1 cellular context compared by ENCODE assay signal in the genomic region with DNA sequence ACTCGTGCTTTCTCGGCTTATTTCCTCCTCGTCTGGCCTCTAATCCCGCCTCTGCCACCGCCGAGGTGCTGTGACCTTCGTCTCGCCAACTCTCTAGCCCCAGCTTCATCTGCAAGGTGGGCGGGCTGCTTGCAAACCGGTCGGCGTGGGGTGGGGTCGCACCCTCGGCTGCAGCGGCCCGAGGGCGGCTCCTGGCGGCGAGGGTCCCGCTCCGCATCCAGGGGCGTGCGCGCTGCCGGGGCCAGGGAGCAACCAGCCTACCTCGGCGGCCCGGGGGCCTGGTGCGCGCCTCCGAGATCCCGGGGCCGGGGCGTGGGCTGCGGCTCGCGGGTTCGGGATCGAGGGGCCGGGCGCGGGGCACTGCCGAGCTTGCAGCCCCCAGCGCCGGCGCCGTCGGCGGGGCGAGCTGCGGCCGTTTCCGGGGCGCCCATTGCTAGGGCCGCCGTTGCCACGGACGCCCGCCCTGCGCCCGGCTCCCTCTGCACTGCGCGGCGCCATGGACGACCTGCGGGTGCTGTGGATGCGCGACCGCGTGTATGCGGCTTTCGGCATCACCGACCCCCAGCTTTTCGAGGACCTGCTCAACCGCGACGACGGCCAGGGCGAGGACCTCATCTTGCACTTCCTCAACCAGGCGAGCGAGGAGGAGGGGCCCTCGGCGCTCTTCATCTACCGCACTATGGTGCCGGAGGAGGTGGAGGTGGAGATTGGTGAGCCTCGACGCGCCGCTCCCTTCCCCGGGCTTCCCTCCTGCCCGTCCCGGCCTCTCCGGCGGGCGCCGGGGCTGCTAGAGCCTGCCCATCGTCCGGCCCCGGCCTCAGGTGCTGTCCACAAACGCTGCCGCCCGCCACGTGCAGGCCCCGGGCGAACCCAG.
TF ChIP-seq lines count a peak whose summit lies in the region.

Gene DNAH10 (plus strand): TSS at position 461 of the 874 bp plus-strand sequence. CDS start 36 bp downstream, at position 497.

TF ChIP-seq in HepG2, 621 proteins besides CTCF, POLR2A, EP300 and RAD21 (continued from another document and continues in another):
- TF ChIP-seq DMTF1 (CRISPR knock-in tag; IDR thresholded peaks at IDR 0.05) (no peak), MTF1 (CRISPR knock-in tag; IDR thresholded peaks at IDR 0.05) (no peak), RFX3 (CRISPR knock-in tag; IDR thresholded peaks at IDR 0.05) (peak; percentile 61), HINFP (CRISPR knock-in tag; IDR thresholded peaks at IDR 0.05; ENCODE audit: low read depth) (0 out of 2 replicates have a peak, but pooled peaks have one; percentile 5), ZNF883 (CRISPR knock-in tag; IDR thresholded peaks at IDR 0.05; ENCODE audit: not compliant biosample characterization) (peak; percentile 46), HOXA9 (CRISPR knock-in tag; IDR thresholded peaks at IDR 0.05; ENCODE audit: borderline replicate concordance) (no peak), KLF13 (CRISPR knock-in tag; IDR thresholded peaks at IDR 0.05) (no peak), ATF7-NPFF (CRISPR knock-in tag; IDR thresholded peaks at IDR 0.05; ENCODE audit: low read depth) (peak; percentile 72), SALL2 (CRISPR knock-in tag; IDR thresholded peaks at IDR 0.05) (0 out of 2 replicates have a peak, but pooled peaks have one; percentile 50), ZSCAN31 (CRISPR knock-in tag; IDR thresholded peaks at IDR 0.05; ENCODE audit: low read depth) (0 out of 2 replicates have a peak, but pooled peaks have one; percentile 14), NCOA5 (CRISPR knock-in tag; IDR thresholded peaks at IDR 0.05) (no peak), SIN3A (IDR thresholded peaks at IDR 0.05; ENCODE audit: borderline replicate concordance, low read depth, low read length) (peak; percentile 80; the same call in 1 of the 2 replicates), ZNF558 (CRISPR knock-in tag; IDR thresholded peaks at IDR 0.05; ENCODE audit: borderline replicate concordance) (no peak), KDM5B (CRISPR knock-in tag; IDR thresholded peaks at IDR 0.05; ENCODE audit: borderline replicate concordance) (peak; percentile 39; the same call in 1 of the 2 replicates), CCDC6 (CRISPR knock-in tag; IDR thresholded peaks at IDR 0.05) (peak; percentile 66), POLR2G (IDR thresholded peaks at IDR 0.05; ENCODE audit: low read depth, low read length) (peak; percentile 44; the same call in 1 of the 2 replicates), ZNF547 (CRISPR knock-in tag; IDR thresholded peaks at IDR 0.05) (0 out of 2 replicates have a peak, but pooled peaks have one; percentile 68), TCF7L2 (IDR thresholded peaks at IDR 0.05; ENCODE audit: low read depth, low read length) (no peak), ZNF784 (CRISPR knock-in tag; IDR thresholded peaks at IDR 0.05; ENCODE audit: borderline replicate concordance) (peak; percentile 77; the same call in 1 of the 2 replicates), PAX8 (CRISPR knock-in tag; IDR thresholded peaks at IDR 0.05; ENCODE audit: borderline replicate concordance) (no peak), FIP1L1 (IDR thresholded peaks at IDR 0.05; ENCODE audit: borderline replicate concordance, insufficient read depth, low read depth, low read length) (no peak), MAF1 (CRISPR knock-in tag; IDR thresholded peaks at IDR 0.05; ENCODE audit: borderline replicate concordance) (no peak), ZNF772 (CRISPR knock-in tag; IDR thresholded peaks at IDR 0.05) (peak; percentile 51; the same call in 1 of the 2 replicates), ZNF30 (CRISPR knock-in tag; IDR thresholded peaks at IDR 0.05) (no peak), RXRA (CRISPR knock-in tag; IDR thresholded peaks at IDR 0.05) (peak; percentile 13; the same call in 1 of the 2 replicates), ZNF20 (CRISPR knock-in tag; IDR thresholded peaks at IDR 0.05) (no peak), RFXAP (CRISPR knock-in tag; IDR thresholded peaks at IDR 0.05; ENCODE audit: borderline replicate concordance) (peak; percentile 23; the same call in 1 of the 2 replicates)
- TF ChIP-seq, protein P1, sequence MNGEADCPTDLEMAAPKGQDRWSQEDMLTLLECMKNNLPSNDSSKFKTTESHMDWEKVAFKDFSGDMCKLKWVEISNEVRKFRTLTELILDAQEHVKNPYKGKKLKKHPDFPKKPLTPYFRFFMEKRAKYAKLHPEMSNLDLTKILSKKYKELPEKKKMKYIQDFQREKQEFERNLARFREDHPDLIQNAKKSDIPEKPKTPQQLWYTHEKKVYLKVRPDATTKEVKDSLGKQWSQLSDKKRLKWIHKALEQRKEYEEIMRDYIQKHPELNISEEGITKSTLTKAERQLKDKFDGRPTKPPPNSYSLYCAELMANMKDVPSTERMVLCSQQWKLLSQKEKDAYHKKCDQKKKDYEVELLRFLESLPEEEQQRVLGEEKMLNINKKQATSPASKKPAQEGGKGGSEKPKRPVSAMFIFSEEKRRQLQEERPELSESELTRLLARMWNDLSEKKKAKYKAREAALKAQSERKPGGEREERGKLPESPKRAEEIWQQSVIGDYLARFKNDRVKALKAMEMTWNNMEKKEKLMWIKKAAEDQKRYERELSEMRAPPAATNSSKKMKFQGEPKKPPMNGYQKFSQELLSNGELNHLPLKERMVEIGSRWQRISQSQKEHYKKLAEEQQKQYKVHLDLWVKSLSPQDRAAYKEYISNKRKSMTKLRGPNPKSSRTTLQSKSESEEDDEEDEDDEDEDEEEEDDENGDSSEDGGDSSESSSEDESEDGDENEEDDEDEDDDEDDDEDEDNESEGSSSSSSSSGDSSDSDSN (CRISPR knock-in tag; IDR thresholded peaks at IDR 0.05), result peak; percentile 37; the same call in 1 of the 2 replicates
- TF ChIP-seq, protein P2, sequence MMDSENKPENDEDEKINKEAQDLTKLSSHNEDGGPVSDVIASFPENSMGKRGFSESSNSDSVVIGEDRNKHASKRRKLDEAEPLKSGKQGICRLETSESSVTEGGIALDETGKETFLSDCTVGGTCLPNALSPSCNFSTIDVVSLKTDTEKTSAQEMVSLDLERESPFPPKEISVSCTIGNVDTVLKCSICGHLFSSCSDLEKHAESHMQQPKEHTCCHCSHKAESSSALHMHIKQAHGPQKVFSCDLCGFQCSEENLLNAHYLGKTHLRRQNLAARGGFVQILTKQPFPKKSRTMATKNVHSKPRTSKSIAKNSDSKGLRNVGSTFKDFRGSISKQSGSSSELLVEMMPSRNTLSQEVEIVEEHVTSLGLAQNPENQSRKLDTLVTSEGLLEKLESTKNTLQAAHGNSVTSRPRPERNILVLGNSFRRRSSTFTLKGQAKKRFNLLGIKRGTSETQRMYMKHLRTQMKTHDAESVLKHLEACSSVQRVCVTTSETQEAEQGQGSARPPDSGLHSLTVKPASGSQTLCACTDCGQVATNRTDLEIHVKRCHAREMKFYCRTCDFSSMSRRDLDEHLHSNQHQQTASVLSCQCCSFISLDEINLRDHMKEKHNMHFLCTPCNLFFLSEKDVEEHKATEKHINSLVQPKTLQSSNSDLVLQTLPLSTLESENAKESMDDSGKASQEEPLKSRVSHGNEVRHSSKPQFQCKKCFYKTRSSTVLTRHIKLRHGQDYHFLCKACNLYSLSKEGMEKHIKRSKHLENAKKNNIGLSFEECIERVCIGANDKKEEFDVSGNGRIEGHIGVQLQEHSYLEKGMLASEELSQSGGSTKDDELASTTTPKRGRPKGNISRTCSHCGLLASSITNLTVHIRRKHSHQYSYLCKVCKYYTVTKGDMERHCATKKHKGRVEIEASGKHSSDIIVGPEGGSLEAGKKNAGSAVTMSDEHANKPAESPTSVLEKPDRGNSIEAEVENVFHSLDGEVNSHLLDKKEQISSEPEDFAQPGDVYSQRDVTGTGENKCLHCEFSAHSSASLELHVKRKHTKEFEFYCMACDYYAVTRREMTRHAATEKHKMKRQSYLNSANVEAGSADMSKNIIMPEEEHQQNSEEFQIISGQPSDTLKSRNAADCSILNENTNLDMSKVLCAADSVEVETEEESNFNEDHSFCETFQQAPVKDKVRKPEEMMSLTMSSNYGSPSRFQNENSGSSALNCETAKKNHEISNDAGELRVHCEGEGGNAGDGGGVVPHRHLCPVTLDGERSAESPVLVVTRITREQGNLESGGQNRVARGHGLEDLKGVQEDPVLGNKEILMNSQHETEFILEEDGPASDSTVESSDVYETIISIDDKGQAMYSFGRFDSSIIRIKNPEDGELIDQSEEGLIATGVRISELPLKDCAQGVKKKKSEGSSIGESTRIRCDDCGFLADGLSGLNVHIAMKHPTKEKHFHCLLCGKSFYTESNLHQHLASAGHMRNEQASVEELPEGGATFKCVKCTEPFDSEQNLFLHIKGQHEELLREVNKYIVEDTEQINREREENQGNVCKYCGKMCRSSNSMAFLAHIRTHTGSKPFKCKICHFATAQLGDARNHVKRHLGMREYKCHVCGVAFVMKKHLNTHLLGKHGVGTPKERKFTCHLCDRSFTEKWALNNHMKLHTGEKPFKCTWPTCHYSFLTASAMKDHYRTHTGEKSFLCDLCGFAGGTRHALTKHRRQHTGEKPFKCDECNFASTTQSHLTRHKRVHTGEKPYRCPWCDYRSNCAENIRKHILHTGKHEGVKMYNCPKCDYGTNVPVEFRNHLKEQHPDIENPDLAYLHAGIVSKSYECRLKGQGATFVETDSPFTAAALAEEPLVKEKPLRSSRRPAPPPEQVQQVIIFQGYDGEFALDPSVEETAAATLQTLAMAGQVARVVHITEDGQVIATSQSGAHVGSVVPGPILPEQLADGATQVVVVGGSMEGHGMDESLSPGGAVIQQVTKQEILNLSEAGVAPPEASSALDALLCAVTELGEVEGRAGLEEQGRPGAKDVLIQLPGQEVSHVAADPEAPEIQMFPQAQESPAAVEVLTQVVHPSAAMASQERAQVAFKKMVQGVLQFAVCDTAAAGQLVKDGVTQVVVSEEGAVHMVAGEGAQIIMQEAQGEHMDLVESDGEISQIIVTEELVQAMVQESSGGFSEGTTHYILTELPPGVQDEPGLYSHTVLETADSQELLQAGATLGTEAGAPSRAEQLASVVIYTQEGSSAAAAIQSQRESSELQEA (CRISPR knock-in tag; IDR thresholded peaks at IDR 0.05; ENCODE audit: not compliant biosample characterization), result peak; percentile 17
- TF ChIP-seq, protein P3, sequence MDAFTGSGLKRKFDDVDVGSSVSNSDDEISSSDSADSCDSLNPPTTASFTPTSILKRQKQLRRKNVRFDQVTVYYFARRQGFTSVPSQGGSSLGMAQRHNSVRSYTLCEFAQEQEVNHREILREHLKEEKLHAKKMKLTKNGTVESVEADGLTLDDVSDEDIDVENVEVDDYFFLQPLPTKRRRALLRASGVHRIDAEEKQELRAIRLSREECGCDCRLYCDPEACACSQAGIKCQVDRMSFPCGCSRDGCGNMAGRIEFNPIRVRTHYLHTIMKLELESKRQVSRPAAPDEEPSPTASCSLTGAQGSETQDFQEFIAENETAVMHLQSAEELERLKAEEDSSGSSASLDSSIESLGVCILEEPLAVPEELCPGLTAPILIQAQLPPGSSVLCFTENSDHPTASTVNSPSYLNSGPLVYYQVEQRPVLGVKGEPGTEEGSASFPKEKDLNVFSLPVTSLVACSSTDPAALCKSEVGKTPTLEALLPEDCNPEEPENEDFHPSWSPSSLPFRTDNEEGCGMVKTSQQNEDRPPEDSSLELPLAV (CRISPR knock-in tag; conservative IDR thresholded peaks at IDR 0.05; ENCODE audit: low read depth), result 0 out of 2 replicates have a peak, but pooled peaks have one; percentile 31
- TF ChIP-seq, protein P4, sequence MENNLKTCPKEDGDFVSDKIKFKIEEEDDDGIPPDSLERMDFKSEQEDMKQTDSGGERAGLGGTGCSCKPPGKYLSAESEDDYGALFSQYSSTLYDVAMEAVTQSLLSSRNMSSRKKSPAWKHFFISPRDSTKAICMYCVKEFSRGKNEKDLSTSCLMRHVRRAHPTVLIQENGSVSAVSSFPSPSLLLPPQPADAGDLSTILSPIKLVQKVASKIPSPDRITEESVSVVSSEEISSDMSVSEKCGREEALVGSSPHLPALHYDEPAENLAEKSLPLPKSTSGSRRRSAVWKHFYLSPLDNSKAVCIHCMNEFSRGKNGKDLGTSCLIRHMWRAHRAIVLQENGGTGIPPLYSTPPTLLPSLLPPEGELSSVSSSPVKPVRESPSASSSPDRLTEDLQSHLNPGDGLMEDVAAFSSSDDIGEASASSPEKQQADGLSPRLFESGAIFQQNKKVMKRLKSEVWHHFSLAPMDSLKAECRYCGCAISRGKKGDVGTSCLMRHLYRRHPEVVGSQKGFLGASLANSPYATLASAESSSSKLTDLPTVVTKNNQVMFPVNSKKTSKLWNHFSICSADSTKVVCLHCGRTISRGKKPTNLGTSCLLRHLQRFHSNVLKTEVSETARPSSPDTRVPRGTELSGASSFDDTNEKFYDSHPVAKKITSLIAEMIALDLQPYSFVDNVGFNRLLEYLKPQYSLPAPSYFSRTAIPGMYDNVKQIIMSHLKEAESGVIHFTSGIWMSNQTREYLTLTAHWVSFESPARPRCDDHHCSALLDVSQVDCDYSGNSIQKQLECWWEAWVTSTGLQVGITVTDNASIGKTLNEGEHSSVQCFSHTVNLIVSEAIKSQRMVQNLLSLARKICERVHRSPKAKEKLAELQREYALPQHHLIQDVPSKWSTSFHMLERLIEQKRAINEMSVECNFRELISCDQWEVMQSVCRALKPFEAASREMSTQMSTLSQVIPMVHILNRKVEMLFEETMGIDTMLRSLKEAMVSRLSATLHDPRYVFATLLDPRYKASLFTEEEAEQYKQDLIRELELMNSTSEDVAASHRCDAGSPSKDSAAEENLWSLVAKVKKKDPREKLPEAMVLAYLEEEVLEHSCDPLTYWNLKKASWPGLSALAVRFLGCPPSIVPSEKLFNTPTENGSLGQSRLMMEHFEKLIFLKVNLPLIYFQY (CRISPR knock-in tag; IDR thresholded peaks at IDR 0.05; ENCODE audit: borderline replicate concordance), result no peak
